Comparison of ENCODE assay signal across 15 cellular contexts in genomic region chr19:54498451-54498772, GRCh38. TPM values are rescaled to one million over a fixed set of nuclear protein-coding genes. Genes with fewer than 3 reads are reported as not detected.
"Had no signal": no experiment of that assay in that cellular context is flagged by ENCODE, and none has a peak within 500 bp of the region (broad histone marks: within the 10 kb centered on the region; RNA-seq: fewer than 3 reads in every experiment).

No MANE protein-coding gene starts in this region.

RNA-seq across cellular contexts. Expression of gene LAIR2, which starts 4.2 kb away (rescaled TPM):
- total RNA-seq: esophagus muscularis mucosa, fibroblast of villous mesenchyme, gastrocnemius medialis, left lobe of liver, lower leg skin, mammary epithelial cell, ovary, posterior vena cava, right atrium auricular region, sigmoid colon, suprapubic skin, ureter had no signal
- polyA plus RNA-seq: heart right ventricle, mammary epithelial cell, ovary had no signal

RNA-seq across cellular contexts. Expression of gene CDC42EP5, which starts 25.3 kb away (rescaled TPM):
- total RNA-seq: mononuclear cell, natural killer cell had no signal
